ENCODE assay signal across 22 cellular contexts in genomic region chr15:43144512-43144911, GRCh38. TPM values are rescaled to one million over a fixed set of nuclear protein-coding genes. Genes with fewer than 3 reads are reported as not detected.
DNase-seq lines count a peak whose midpoint lies in the region; ATAC-seq, FAIRE-seq and TF ChIP-seq lines count a peak whose summit lies in the region.
"Had no signal": no experiment of that assay in that cellular context is flagged by ENCODE, and none has a peak within 500 bp of the region (broad histone marks: within the 10 kb centered on the region; RNA-seq: fewer than 3 reads in every experiment).

No MANE protein-coding gene starts in this region.

- intact Hi-C loops in HepG2 (cut with micrococcal nuclease; ENCODE audit: unreplicated experiment) = no loop called here

- POLR2A ChIA-PET in HepG2 (lab: Yijun Ruan, JAX) = no interaction called here

- no peaks in the 10 kb centered on the region for H3K9me2 ChIP-seq in Karpas-422 (replicated peaks; ENCODE audit: insufficient read depth, low read length)

- H3K4me2 ChIP-seq in Karpas-422 (ENCODE audit: low read depth, low read length, poor library complexity, severe bottlenecking) (no peak overlapping the region), HepG2 (ENCODE audit: low read depth, low read length) (no peak overlapping the region)

- DNase-seq in SIG-M5 treated with dmso at 0.1 percent for 504 hours (lab: John Stamatoyannopoulos, UW; ENCODE audit: unreplicated experiment) (peak; percentile 37), SIG-M5 (lab: John Stamatoyannopoulos, UW) (no peak), Karpas-422 (peak; percentile 52), T-helper 17 cell (no peak), memory B cell (ENCODE audit: low spot score in 2 of 2) (no peak), HepG2 (ENCODE audit: low spot score) (no peak)
- DNase-seq in activated CD4-positive, alpha-beta T cell treated with anti-CD3 and anti-CD28 coated beads, Interleukin-2, amount 50 U/mL, for 1 hour = no peak
- DNase-seq: C1 segment of cervical spinal cord; heart right ventricle; Kasumi-1; lower lobe of right lung; NCI-H1436 treated with DMSO at 0.1 percent for 48 hours; NCI-H2227 treated with DMSO at 0.1 percent for 48 hours; stimulated activated naive CD4-positive, alpha-beta T cell treated with Interleukin-2 at 50 U/mL for 16 hours; transverse colon had no signal

- in situ Hi-C loops in HepG2 (cut with HindIII; ENCODE audit: extremely low pct_ligation_motif_present, low pct_unique_long_range_greater_than_20kb) = no loop called here

- CTCF ChIA-PET in HepG2 (lab: Yijun Ruan, JAX; ENCODE audit: low intra/inter-chr PET ratio, low total read pairs) = no interaction called here

- no peak for TF ChIP-seq EP300 in HepG2 (IDR thresholded peaks at IDR 0.05; ENCODE audit: low read depth in 2 of 2, low read length in 2 of 2)
- TF ChIP-seq EP300 in HepG2 (CRISPR knock-in tag; IDR thresholded peaks at IDR 0.05; ENCODE audit: borderline replicate concordance) = no peak

- H3K9me3 ChIP-seq in Karpas-422 (ENCODE audit: low read length) = no peaks in the 10 kb centered on the region
- H3K9me3 ChIP-seq in T-helper 17 cell (ENCODE audit: control insufficient read depth, low read length, poor library complexity, severe bottlenecking) = no peaks in the 10 kb centered on the region
- H3K9me3 ChIP-seq in HepG2 (ENCODE audit: low read length) = no peaks in the 10 kb centered on the region
- H3K9me3 ChIP-seq: ascending aorta, HAP-1, lower lobe of right lung, right atrium auricular region, transverse colon had no signal

- H3K4me3 ChIP-seq in Karpas-422 (ENCODE audit: low read length) (no peak overlapping the region), HepG2 (replicated peaks in 1 of 3; ENCODE audit: insufficient read depth in 1 of 3, low read depth in 2 of 3, low read length in 3 of 3) (no peak overlapping the region)
- H3K4me3 ChIP-seq: ascending aorta, HAP-1, heart right ventricle, lower lobe of right lung, right atrium auricular region, transverse colon had no signal

- no peak overlapping the region for H2AFZ ChIP-seq in Karpas-422 (ENCODE audit: low read length)
- no peak overlapping the region for H2AFZ ChIP-seq in HepG2 (ENCODE audit: low read length)

- H3K9me3 Mint-ChIP-seq in memory B cell = no peaks in the 10 kb centered on the region

- no peak overlapping the region for H3K9ac ChIP-seq in Karpas-422 (ENCODE audit: low read length)
- no peak overlapping the region for H3K9ac ChIP-seq in HepG2 (ENCODE audit: insufficient read depth, low read depth, low read length)

- TF ChIP-seq CTCF in HepG2 (CRISPR knock-in tag; IDR thresholded peaks at IDR 0.05) = no peak

- no peak overlapping the region for H3K4me3 Mint-ChIP-seq in T-helper 17 cell
- no peak overlapping the region for H3K4me3 Mint-ChIP-seq in memory B cell
- H3K4me3 Mint-ChIP-seq: WTC11 had no signal

- BruUV-seq in HepG2 (replicated peaks; lab: Mats Ljungman, UMichigan) = no TSS peak

- no peak for TF ChIP-seq RAD21 in HepG2 (CRISPR knock-in tag; IDR thresholded peaks at IDR 0.05)

- no peak for TF ChIP-seq POLR2A in HepG2 (IDR thresholded peaks at IDR 0.05; ENCODE audit: insufficient read depth in 1 of 2, low read depth in 2 of 2, low read length in 2 of 2)

- H3K4me1 ChIP-seq in Karpas-422 (ENCODE audit: low read length) (peaks cover 19% of the 10 kb centered on the region), HepG2 (ENCODE audit: insufficient read depth, low read length) (no peaks in the 10 kb centered on the region)
- H3K4me1 ChIP-seq: ascending aorta, HAP-1, lower lobe of right lung, right atrium auricular region had no signal

- H3K4me1 Mint-ChIP-seq in T-helper 17 cell = peaks cover 11% of the 10 kb centered on the region
- H3K4me1 Mint-ChIP-seq in memory B cell = peaks cover 16% of the 10 kb centered on the region

- H3K79me2 ChIP-seq in Karpas-422 (ENCODE audit: low read length) (peaks cover 17% of the 10 kb centered on the region), HepG2 (ENCODE audit: insufficient read depth, low read length) (no peaks in the 10 kb centered on the region)

- ATAC-seq in T-helper 17 cell = no peak
- peak; percentile 79 for ATAC-seq in memory B cell (ENCODE audit: low read depth)
- ATAC-seq in GM19035 (IDR thresholded peaks at IDR 0.05; ENCODE audit: unreplicated experiment) = no peak
- no peak for ATAC-seq in HepG2
- ATAC-seq: heart right ventricle, lower lobe of right lung, WTC11 had no signal

- H3K36me3 ChIP-seq in Karpas-422 (ENCODE audit: insufficient read depth, low read length) (peaks cover 46% of the 10 kb centered on the region; the same call in 1 of the 2 replicates), HepG2 (replicated peaks in 1 of 2; ENCODE audit: control insufficient read depth in 1 of 2, insufficient read depth in 2 of 2, low read length in 2 of 2) (peaks cover 2 to 51% of the 10 kb centered on the region in 2 experiments; a peak in 4 of 5 replicates)

- H3K27ac ChIP-seq in Karpas-422 (ENCODE audit: low read length) (peak overlapping the region; percentile 48), HepG2 (ENCODE audit: extremely low read length, insufficient read depth, low read length) (no peak overlapping the region)
- H3K27ac ChIP-seq: 22Rv1, ascending aorta, heart right ventricle, lower lobe of right lung, right atrium auricular region, transverse colon had no signal

- H3K36me3 Mint-ChIP-seq in T-helper 17 cell (ENCODE audit: low read depth) = peaks cover 9% of the 10 kb centered on the region
- peaks cover 28% of the 10 kb centered on the region for H3K36me3 Mint-ChIP-seq in memory B cell

- H3K27me3 ChIP-seq in Karpas-422 (ENCODE audit: low read length) (no peaks in the 10 kb centered on the region), HepG2 (ENCODE audit: control insufficient read depth in 1 of 2, insufficient read depth in 2 of 2, low read length in 2 of 2) (no peaks in the 10 kb centered on the region; a peak in 1 of 5 replicates)
- H3K27me3 ChIP-seq: ascending aorta, heart right ventricle, right atrium auricular region, transverse colon had no signal

- H3K27me3 Mint-ChIP-seq in T-helper 17 cell = no peaks in the 10 kb centered on the region
- H3K27me3 Mint-ChIP-seq in memory B cell = no peaks in the 10 kb centered on the region

- no peak for FAIRE-seq in HepG2 (lab: Jason Lieb, UNC)
- FAIRE-seq: islet of Langerhans had no signal

- no peaks in the 10 kb centered on the region for H4K20me1 ChIP-seq in Karpas-422 (ENCODE audit: insufficient read depth, low read depth, low read length)
- no peaks in the 10 kb centered on the region for H4K20me1 ChIP-seq in HepG2 (ENCODE audit: insufficient read depth, low read length)

- H3K27ac Mint-ChIP-seq in T-helper 17 cell = peak overlapping the region; percentile 12
- peak overlapping the region; percentile 32 for H3K27ac Mint-ChIP-seq in memory B cell
- H3K27ac Mint-ChIP-seq: WTC11 had no signal

RNA-seq across cellular contexts. Expression of gene TMEM62, which starts 11.1 kb away (rescaled TPM):
- total RNA-seq in Karpas-422 (2014; rRNA removed; shearing (Covaris generic); ENCODE audit: low replicate concordance) = 45.6 and 47.8 TPM in 2 replicates
- total RNA-seq in T-helper 17 cell (10 to 100 TPM; 22.9 to 26.7 TPM), HepG2 (2016; rRNA removed; fragmentation: Illumina TruSeq; extraction: Trizol) (13.8 and 20.9 TPM in 2 replicates)
- 11.1 and 14.4 TPM in 2 replicates for total RNA-seq in HepG2 (2016; cell fraction: cytosol; rRNA removed; fragmentation: Illumina TruSeq; extraction: Trizol; ENCODE audit: low read depth)
- total RNA-seq in HepG2 (2016; cell fraction: insoluble cytoplasmic fraction; rRNA removed; fragmentation: Illumina TruSeq; extraction: Trizol) = 11.8 and 20.8 TPM in 2 replicates
- 18.6 and 19.3 TPM in 2 replicates for total RNA-seq in HepG2 (2016; cell fraction: membrane; rRNA removed; fragmentation: Illumina TruSeq; extraction: Trizol)
- total RNA-seq in HepG2 (2016; cell fraction: nucleus; rRNA removed; fragmentation: Illumina TruSeq; extraction: Trizol) = 29.9 and 33.1 TPM in 2 replicates
- polyA plus RNA-seq in HepG2 (2011; rRNA removed) = 14.2 and 19.9 TPM in 2 replicates
- polyA plus RNA-seq in HepG2 (2011; cell fraction: cytosol; rRNA removed) = 8.3 and 17.6 TPM in 2 replicates
- polyA plus RNA-seq in HepG2 (2011; cell fraction: nucleus; rRNA removed) = 18.9 and 27.0 TPM in 2 replicates
- polyA plus RNA-seq in HepG2 (2012) = 35.0 and 42.0 TPM in 2 replicates
- polyA plus RNA-seq in HepG2 (2016; cell fraction: cytosol; fragmentation: Illumina TruSeq; extraction: Trizol; ENCODE audit: low read depth) = 8.6 and 8.9 TPM in 2 replicates
- 9.6 and 10.8 TPM in 2 replicates for polyA plus RNA-seq in HepG2 (2016; cell fraction: insoluble cytoplasmic fraction; fragmentation: Illumina TruSeq; extraction: Trizol; ENCODE audit: low read depth)
- polyA plus RNA-seq in HepG2 (2016; cell fraction: membrane; fragmentation: Illumina TruSeq; extraction: Trizol; ENCODE audit: low read depth) = 14.0 and 15.4 TPM in 2 replicates
- polyA plus RNA-seq in HepG2 (2016; cell fraction: nucleus; fragmentation: Illumina TruSeq; extraction: Trizol; ENCODE audit: insufficient read depth, low read depth) = 26.7 and 27.5 TPM in 2 replicates
- polyA minus RNA-seq in HepG2 (2011; rRNA and poly(A)+ RNA removed; ENCODE audit: low replicate concordance) = 9.4 and 12.1 TPM in 2 replicates
- 4.8 and 9.0 TPM in 2 replicates for polyA minus RNA-seq in HepG2 (2011; cell fraction: cytosol; rRNA and poly(A)+ RNA removed)
- 50.1 and 63.3 TPM in 2 replicates for polyA minus RNA-seq in HepG2 (2011; cell fraction: nucleus; rRNA and poly(A)+ RNA removed)

RNA-seq across cellular contexts. Expression of gene UBR1, which starts 38.7 kb away (rescaled TPM):
- 25.8 and 56.0 TPM in 2 replicates for total RNA-seq in Karpas-422 (2014; rRNA removed; shearing (Covaris generic); ENCODE audit: low replicate concordance)
- 10 to 100 TPM; 42.4 to 56.7 TPM for total RNA-seq in T-helper 17 cell
- total RNA-seq in HepG2 (2016; rRNA removed; fragmentation: Illumina TruSeq; extraction: Trizol) = 18.0 and 21.7 TPM in 2 replicates
- 9.3 and 9.4 TPM in 2 replicates for total RNA-seq in HepG2 (2016; cell fraction: cytosol; rRNA removed; fragmentation: Illumina TruSeq; extraction: Trizol; ENCODE audit: low read depth)
- total RNA-seq in HepG2 (2016; cell fraction: insoluble cytoplasmic fraction; rRNA removed; fragmentation: Illumina TruSeq; extraction: Trizol) = 17.5 and 18.2 TPM in 2 replicates
- 4.4 and 5.0 TPM in 2 replicates for total RNA-seq in HepG2 (2016; cell fraction: membrane; rRNA removed; fragmentation: Illumina TruSeq; extraction: Trizol)
- 32.7 and 33.5 TPM in 2 replicates for total RNA-seq in HepG2 (2016; cell fraction: nucleus; rRNA removed; fragmentation: Illumina TruSeq; extraction: Trizol)
- 6.4 and 7.2 TPM in 2 replicates for polyA plus RNA-seq in HepG2 (2011; rRNA removed)
- 2.6 and 4.7 TPM in 2 replicates for polyA plus RNA-seq in HepG2 (2011; cell fraction: cytosol; rRNA removed)
- 7.8 and 8.8 TPM in 2 replicates for polyA plus RNA-seq in HepG2 (2011; cell fraction: nucleus; rRNA removed)
- polyA plus RNA-seq in HepG2 (2012) = 9.7 and 11.8 TPM in 2 replicates
- 0.95 and 1.2 TPM in 2 replicates for polyA plus RNA-seq in HepG2 (2016; cell fraction: cytosol; fragmentation: Illumina TruSeq; extraction: Trizol; ENCODE audit: low read depth)
- polyA plus RNA-seq in HepG2 (2016; cell fraction: insoluble cytoplasmic fraction; fragmentation: Illumina TruSeq; extraction: Trizol; ENCODE audit: low read depth) = 6.2 and 7.4 TPM in 2 replicates
- polyA plus RNA-seq in HepG2 (2016; cell fraction: membrane; fragmentation: Illumina TruSeq; extraction: Trizol; ENCODE audit: low read depth) = 0.58 and 1.1 TPM in 2 replicates
- polyA plus RNA-seq in HepG2 (2016; cell fraction: nucleus; fragmentation: Illumina TruSeq; extraction: Trizol; ENCODE audit: insufficient read depth, low read depth) = 11.8 and 15.4 TPM in 2 replicates
- polyA minus RNA-seq in HepG2 (2011; rRNA and poly(A)+ RNA removed; ENCODE audit: low replicate concordance) = 14.1 and 20.9 TPM in 2 replicates
- polyA minus RNA-seq in HepG2 (2011; cell fraction: cytosol; rRNA and poly(A)+ RNA removed) = 11.9 and 12.7 TPM in 2 replicates
- 68.1 and 101 TPM in 2 replicates for polyA minus RNA-seq in HepG2 (2011; cell fraction: nucleus; rRNA and poly(A)+ RNA removed)

RNA-seq across cellular contexts. Expression of gene CCNDBP1, which starts 40.7 kb away (rescaled TPM):
- 119 and 130 TPM in 2 replicates for total RNA-seq in Karpas-422 (2014; rRNA removed; shearing (Covaris generic); ENCODE audit: low replicate concordance)
- total RNA-seq in T-helper 17 cell (10 to 100 TPM; 73.5 to 93.6 TPM), HepG2 (2016; rRNA removed; fragmentation: Illumina TruSeq; extraction: Trizol) (24.8 and 33.1 TPM in 2 replicates)
- 5.3 and 5.7 TPM in 2 replicates for total RNA-seq in HepG2 (2016; cell fraction: cytosol; rRNA removed; fragmentation: Illumina TruSeq; extraction: Trizol; ENCODE audit: low read depth)
- 23.1 and 35.5 TPM in 2 replicates for total RNA-seq in HepG2 (2016; cell fraction: insoluble cytoplasmic fraction; rRNA removed; fragmentation: Illumina TruSeq; extraction: Trizol)
- total RNA-seq in HepG2 (2016; cell fraction: membrane; rRNA removed; fragmentation: Illumina TruSeq; extraction: Trizol) = 11.3 and 11.4 TPM in 2 replicates
- total RNA-seq in HepG2 (2016; cell fraction: nucleus; rRNA removed; fragmentation: Illumina TruSeq; extraction: Trizol) = 14.3 and 16.4 TPM in 2 replicates
- polyA plus RNA-seq in HepG2 (2011; rRNA removed) = 35.9 and 42.3 TPM in 2 replicates
- polyA plus RNA-seq in HepG2 (2011; cell fraction: cytosol; rRNA removed) = 35.3 and 35.4 TPM in 2 replicates
- polyA plus RNA-seq in HepG2 (2011; cell fraction: nucleus; rRNA removed) = 31.8 and 37.6 TPM in 2 replicates
- 23.1 and 31.6 TPM in 2 replicates for polyA plus RNA-seq in HepG2 (2012)
- 5.0 and 5.3 TPM in 2 replicates for polyA plus RNA-seq in HepG2 (2016; cell fraction: cytosol; fragmentation: Illumina TruSeq; extraction: Trizol; ENCODE audit: low read depth)
- 31.6 and 34.7 TPM in 2 replicates for polyA plus RNA-seq in HepG2 (2016; cell fraction: insoluble cytoplasmic fraction; fragmentation: Illumina TruSeq; extraction: Trizol; ENCODE audit: low read depth)
- 7.8 and 9.0 TPM in 2 replicates for polyA plus RNA-seq in HepG2 (2016; cell fraction: membrane; fragmentation: Illumina TruSeq; extraction: Trizol; ENCODE audit: low read depth)
- 16.2 and 18.0 TPM in 2 replicates for polyA plus RNA-seq in HepG2 (2016; cell fraction: nucleus; fragmentation: Illumina TruSeq; extraction: Trizol; ENCODE audit: insufficient read depth, low read depth)
- polyA minus RNA-seq in HepG2 (2011; rRNA and poly(A)+ RNA removed; ENCODE audit: low replicate concordance) = 25.9 and 41.1 TPM in 2 replicates
- 13.3 and 14.3 TPM in 2 replicates for polyA minus RNA-seq in HepG2 (2011; cell fraction: cytosol; rRNA and poly(A)+ RNA removed)
- 40.0 and 46.0 TPM in 2 replicates for polyA minus RNA-seq in HepG2 (2011; cell fraction: nucleus; rRNA and poly(A)+ RNA removed)

Comparison
In these comparisons a context has a peak if more than half of its experiments do, and no peak if none do; other contexts are left out.
1. DNase-seq: peak in SIG-M5 treated with dmso at 0.1 percent for 504 hours (single experiment) and Karpas-422 (single experiment); none in SIG-M5 (single experiment), T-helper 17 cell (0 of 3), memory B cell (0 of 2), HepG2 (single experiment) and activated CD4-positive, alpha-beta T cell treated with anti-CD3 and anti-CD28 coated beads, Interleukin-2, amount 50 U/mL, for 1 hour (single experiment).